In genomic region chr22:44668190-44668885, GRCh38 we compare ENCODE assay signal across 8 cellular contexts. TPM values are rescaled to one million over a fixed set of nuclear protein-coding genes. Genes with fewer than 3 reads are reported as not detected.
A peak's percentile ranks its signal among the peaks of the same experiment; 100 is the strongest.
DNase-seq lines count a peak whose midpoint lies in the region; ATAC-seq and TF ChIP-seq lines count a peak whose summit lies in the region.

No MANE protein-coding gene starts in this region.

- TF ChIP-seq CTCF in BJ (IDR thresholded peaks at IDR 0.05; ENCODE audit: insufficient read depth, low read depth, low read length): no peak
- TF ChIP-seq CTCF in SK-N-SH (IDR thresholded peaks at IDR 0.05): peak; percentile 20; the same call in 1 of the 2 replicates
- TF ChIP-seq CTCF in MCF 10A (IDR thresholded peaks at IDR 0.05; ENCODE audit: unreplicated experiment): no peak
- TF ChIP-seq CTCF in lower lobe of right lung (IDR thresholded peaks at IDR 0.05): no peak

- H3K36me3 ChIP-seq in BJ (ENCODE audit: control insufficient read depth, insufficient read depth, low read length) (no peaks in the 10 kb centered on the region), SK-N-SH (replicated peaks in 1 of 2; ENCODE audit: control insufficient read depth in 1 of 2, insufficient read depth in 2 of 2, low read length in 1 of 2) (no peaks in the 10 kb centered on the region), lower lobe of right lung (no peaks in the 10 kb centered on the region), subcutaneous abdominal adipose tissue (ENCODE audit: control insufficient read depth in 5 of 5, insufficient read depth in 5 of 5, low read length in 5 of 5) (no peaks in the 10 kb centered on the region)

- peak overlapping the region; percentile 24 for H3K4me3 Mint-ChIP-seq in MCF 10A (ENCODE audit: unreplicated experiment)

- TF ChIP-seq EP300 in SK-N-SH (IDR thresholded peaks at IDR 0.05; ENCODE audit: borderline replicate concordance in 1 of 2, low read depth in 1 of 2, low read length in 1 of 2): no peak

- no peak overlapping the region; a peak in 1 of 4 replicates for H3K27ac ChIP-seq in SK-N-SH (ENCODE audit: low read depth in 2 of 2, low read length in 1 of 2)
- peak overlapping the region; percentile 79 for H3K27ac ChIP-seq in lower lobe of right lung
- peak overlapping the region; percentile 79 for H3K27ac ChIP-seq in subcutaneous abdominal adipose tissue (ENCODE audit: low read depth, low read length)

- no peak overlapping the region for H3K27ac Mint-ChIP-seq in MCF 10A (ENCODE audit: low read depth, unreplicated experiment)

- 20% methylated on average over 1 of the region's 87 CpGs for WGBS in SK-N-SH (ENCODE audit: low lambda C conversion rate)

- peak overlapping the region; percentile 71 for H3K4me2 ChIP-seq in SK-N-SH

- H3K4me1 Mint-ChIP-seq in MCF 10A (ENCODE audit: insufficient read depth, unreplicated experiment): no peaks in the 10 kb centered on the region

- H3K79me2 ChIP-seq in SK-N-SH (ENCODE audit: insufficient read depth): no peaks in the 10 kb centered on the region

- H3K27me3 ChIP-seq in BJ (ENCODE audit: control insufficient read depth, insufficient read depth, low read length) (peaks cover 3% of the 10 kb centered on the region), SK-N-SH (ENCODE audit: insufficient read depth) (no peaks in the 10 kb centered on the region; the same call in 1 of the 2 replicates), lower lobe of right lung (ENCODE audit: low read depth) (peaks cover 26% of the 10 kb centered on the region), subcutaneous abdominal adipose tissue (ENCODE audit: control insufficient read depth in 5 of 5, insufficient read depth in 4 of 5, low read length in 5 of 5) (no peaks in the 10 kb centered on the region)

- H2AFZ ChIP-seq in SK-N-SH (ENCODE audit: low read depth): peak overlapping the region; percentile 63; the same call in 1 of the 2 replicates

- intact Hi-C loops in MCF 10A (cut with micrococcal nuclease) (no loop called here), lower lobe of right lung (cut with DNase I) (no loop called here)

- POLR2A ChIA-PET in BJ (lab: Charles Lee) (interaction anchor here (0.6 kb wide), 2 partner anchors 12 to 30 kb away, joined by 3 to 6 read pairs; no protein-coding TSS in a partner anchor), SK-N-SH (lab: Yijun Ruan, JAX) (no interaction called here), MCF 10A (lab: Yijun Ruan, JAX) (no interaction called here)

- no peaks in the 10 kb centered on the region for H4K20me1 ChIP-seq in SK-N-SH (ENCODE audit: insufficient read depth)

- H3K4me1 ChIP-seq in SK-N-SH (ENCODE audit: control insufficient read depth in 1 of 2, insufficient read depth in 2 of 2, low read depth in 1 of 2, low read length in 1 of 2): peaks cover 0 to 20% of the 10 kb centered on the region in 2 experiments; a peak in 1 of 4 replicates
- H3K4me1 ChIP-seq in lower lobe of right lung: peaks cover 38% of the 10 kb centered on the region
- peaks cover 14 to 89% (median 84%) of the 10 kb centered on the region in 5 donors for H3K4me1 ChIP-seq in subcutaneous abdominal adipose tissue (ENCODE audit: control insufficient read depth in 5 of 5, insufficient read depth in 5 of 5, low read length in 5 of 5)

- H3K9me3 Mint-ChIP-seq in MCF 10A (ENCODE audit: unreplicated experiment): no peaks in the 10 kb centered on the region

- no peaks in the 10 kb centered on the region for H3F3A ChIP-seq in SK-N-SH (replicated peaks; ENCODE audit: insufficient read depth)

- peak overlapping the region; percentile 28; the same call in 1 of the 2 replicates for H3K9ac ChIP-seq in SK-N-SH
- H3K9ac ChIP-seq in subcutaneous abdominal adipose tissue (ENCODE audit: low read length in 5 of 5): peak overlapping the region; percentile 35 to 79 (median 66)

- H3K27me3 Mint-ChIP-seq in MCF 10A (ENCODE audit: insufficient read depth, unreplicated experiment): peaks cover 66% of the 10 kb centered on the region

- CTCF ChIA-PET in BJ (lab: Yijun Ruan, JAX) (interaction anchor here (0.6 to 3.3 kb wide), 4 partner anchors 16 to 850 kb away, joined by 3 to 16 read pairs (median 4); no protein-coding TSS in a partner anchor), SK-N-SH (lab: Yijun Ruan, JAX) (interaction anchor here (1.0 to 3.9 kb wide), 9 partner anchors 10 to 587 kb away, joined by 3 to 30 read pairs (median 5); no protein-coding TSS in a partner anchor), MCF 10A (lab: Yijun Ruan, JAX) (no interaction called here)

- no peaks in the 10 kb centered on the region for H3K9me3 ChIP-seq in SK-N-SH
- no peaks in the 10 kb centered on the region for H3K9me3 ChIP-seq in lower lobe of right lung
- no peaks in the 10 kb centered on the region for H3K9me3 ChIP-seq in subcutaneous abdominal adipose tissue (ENCODE audit: control insufficient read depth in 5 of 5, low read length in 5 of 5)

- ATAC-seq in lower lobe of right lung: peak; percentile 38 to 43
- no peak for ATAC-seq in GM19463 (IDR thresholded peaks at IDR 0.05; ENCODE audit: unreplicated experiment)
- no peak for ATAC-seq in HG02571 (IDR thresholded peaks at IDR 0.05; ENCODE audit: unreplicated experiment)

- no TSS peak for BruUV-seq in MCF 10A (replicated peaks; lab: Mats Ljungman, UMichigan)

- DNase-seq in BJ (ENCODE audit: low read depth) (no peak), SK-N-SH (peak; percentile 90), MCF 10A (ENCODE audit: unreplicated experiment) (no peak), lower lobe of right lung (peak; percentile 48), NCI-H524 treated with DMSO at 0.1 percent for 48 hours (lab: John Stamatoyannopoulos, UW) (no peak)

- H3K4me3 ChIP-seq in BJ (ENCODE audit: low read depth, low read length) (peak overlapping the region; percentile 74), SK-N-SH (ENCODE audit: low read depth in 2 of 2, low read length in 1 of 2) (peak overlapping the region; percentile 56), lower lobe of right lung (peak overlapping the region; percentile 51), subcutaneous abdominal adipose tissue (ENCODE audit: low read depth in 1 of 5, low read length in 5 of 5) (peak overlapping the region; percentile 39 to 81 (median 67))

- TF ChIP-seq RAD21 in SK-N-SH (IDR thresholded peaks at IDR 0.05; ENCODE audit: low read length): no peak

- peaks cover 5% of the 10 kb centered on the region for H3K36me3 Mint-ChIP-seq in MCF 10A (ENCODE audit: insufficient read depth, unreplicated experiment)

- no peaks in the 10 kb centered on the region for H3K9me2 ChIP-seq in SK-N-SH

TF ChIP-seq in SK-N-SH, 30 proteins besides CTCF, POLR2A, EP300 and RAD21 (continues in another document):
- TF ChIP-seq REST (IDR thresholded peaks at IDR 0.05; ENCODE audit: low read depth, low read length) (no peak), FOXM1 (IDR thresholded peaks at IDR 0.05; ENCODE audit: low read depth) (no peak), ZBTB33 (IDR thresholded peaks at IDR 0.05; ENCODE audit: borderline replicate concordance, low read depth) (no peak), USF2 (IDR thresholded peaks at IDR 0.05; ENCODE audit: borderline replicate concordance, low read depth, low read length) (no peak)

RNA-seq across cellular contexts. Expression of gene PRR5, which starts 33.7 kb away (rescaled TPM):
- polyA plus RNA-seq in BJ (2011; rRNA removed) (18.2 and 33.4 TPM in 2 replicates), SK-N-SH (2012; rRNA removed) (1.3 TPM in 2 replicates)
- 17.0 and 21.2 TPM in 2 replicates for polyA minus RNA-seq in BJ (2011; rRNA and poly(A)+ RNA removed)
- 0.86 and 1.4 TPM in 2 replicates for polyA plus RNA-seq in SK-N-SH (2012; cell fraction: cytosol; rRNA removed)
- polyA plus RNA-seq in SK-N-SH (2012; cell fraction: nucleus; rRNA removed): 2.5 and 2.6 TPM in 2 replicates
- total RNA-seq in MCF 10A (2022) (7.9 and 11.0 TPM in 2 replicates), lower lobe of right lung (9.6 TPM)

Comparison
In these comparisons a context has a peak if more than half of its experiments do, and no peak if none do; other contexts are left out.
1. DNase-seq: peak in SK-N-SH (single experiment) and lower lobe of right lung (single experiment); none in BJ (single experiment), MCF 10A (single experiment) and NCI-H524 treated with DMSO at 0.1 percent for 48 hours (single experiment).
2. H3K27ac ChIP-seq: peak in lower lobe of right lung (single experiment) and subcutaneous abdominal adipose tissue (single experiment); none in SK-N-SH (0 of 2).
3. ATAC-seq: peak in lower lobe of right lung (2 of 2); none in GM19463 (single experiment) and HG02571 (single experiment).
4. Peak in every context shown above with its lines, with median percentiles within 50 percentile points of each other: H3K4me3 ChIP-seq.